Comparison of ENCODE assay signal across 27 cellular contexts in the genomic region with DNA sequence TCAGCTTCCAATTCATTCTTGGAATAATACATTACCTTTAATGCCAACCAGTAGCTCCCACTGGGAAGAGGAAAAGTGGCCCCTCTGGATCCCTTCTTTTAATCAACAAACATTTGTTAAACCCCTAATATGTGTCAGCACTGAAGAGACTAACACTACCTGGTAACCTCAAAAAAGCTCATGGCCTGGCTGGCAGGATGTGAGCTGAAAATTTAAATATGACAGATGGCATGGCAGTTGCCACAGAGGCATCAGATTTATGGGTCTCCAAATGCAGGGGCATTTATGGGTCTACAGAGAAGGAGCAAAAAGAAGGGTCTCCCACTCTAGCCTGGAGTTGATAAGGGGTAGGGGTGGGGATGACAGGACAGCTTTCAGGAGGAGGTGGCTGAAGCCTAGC. TPM values are rescaled to one million over a fixed set of nuclear protein-coding genes. Genes with fewer than 3 reads are reported as not detected.
"Had no signal": no experiment of that assay in that cellular context is flagged by ENCODE, and none has a peak within 500 bp of the region (broad histone marks: within the 10 kb centered on the region; RNA-seq: fewer than 3 reads in every experiment).

No MANE protein-coding gene starts in this region.

- H3K4me1 Mint-ChIP-seq: activated T-helper 17 cell treated with anti-CD3 and anti-CD28 coated beads, Interleukin-2, amount 50 U/mL, for 72 hours; nephron; stimulated activated naive B cell treated with anti-CD40 and anti-IgM and Interleukin-4, amounts not matched to agents 10 μg/mL and 1 μg/mL and 100 μg/mL, for 72 hours had no signal

- ATAC-seq: activated T-cell treated with anti-CD3 and anti-CD28 coated beads, Interleukin-2, amount 50 U/mL, for 4 hours; activated T-helper 17 cell treated with anti-CD3 and anti-CD28 coated beads, Interleukin-2, amount 50 U/mL, for 72 hours; gastrocnemius medialis; left cardiac atrium; left ventricle myocardium superior; right lobe of liver; stimulated activated naive B cell treated with anti-CD40 and anti-IgM and Interleukin-4, amounts not matched to agents 10 μg/mL and 1 μg/mL and 100 μg/mL, for 72 hours; upper lobe of right lung had no signal

- H3K27ac Mint-ChIP-seq: activated CD4-positive, alpha-beta memory T cell treated with anti-CD3 and anti-CD28 coated beads for 36 hours; activated T-helper 17 cell treated with anti-CD3 and anti-CD28 coated beads, Interleukin-2, amount 50 U/mL, for 72 hours; nephron; progenitor cell of endocrine pancreas; stimulated activated naive B cell treated with anti-CD40 and anti-IgM and Interleukin-4, amounts not matched to agents 10 μg/mL and 1 μg/mL and 100 μg/mL, for 72 hours had no signal

- H3K36me3 Mint-ChIP-seq: activated CD4-positive, alpha-beta memory T cell treated with anti-CD3 and anti-CD28 coated beads for 36 hours; stimulated activated naive B cell treated with anti-CD40 and anti-IgM and Interleukin-4, amounts not matched to agents 10 μg/mL and 1 μg/mL and 100 μg/mL, for 72 hours had no signal

- H3K4me1 ChIP-seq: gastrocnemius medialis, right lobe of liver, stomach, thyroid gland, upper lobe of right lung had no signal

- H3K27me3 ChIP-seq: esophagus squamous epithelium, gastrocnemius medialis, neutrophil, right lobe of liver, stomach, thyroid gland, upper lobe of right lung had no signal

- H3K4me3 Mint-ChIP-seq: activated CD4-positive, alpha-beta memory T cell treated with anti-CD3 and anti-CD28 coated beads for 36 hours; activated T-cell treated with anti-CD3 and anti-CD28 coated beads, Interleukin-2, amount 50 U/mL, for 4 hours; activated T-helper 17 cell treated with anti-CD3 and anti-CD28 coated beads, Interleukin-2, amount 50 U/mL, for 72 hours; nephron; stimulated activated naive B cell treated with anti-CD40 and anti-IgM and Interleukin-4, amounts not matched to agents 10 μg/mL and 1 μg/mL and 100 μg/mL, for 72 hours had no signal

- DNase-seq: activated CD4-positive, alpha-beta memory T cell treated with anti-CD3 and anti-CD28 coated beads for 36 hours; activated CD4-positive, alpha-beta T cell treated with anti-CD3 and anti-CD28 coated beads for 4 hours; activated CD8-positive, alpha-beta memory T cell treated with anti-CD3 and anti-CD28 coated beads, Interleukin-2, amount 50 U/mL, for 48 hours; activated gamma-delta T cell treated with Interleukin-2 at 50 U/mL for 16 hours; activated naive CD4-positive, alpha-beta T cell treated with anti-CD3 and anti-CD28 coated beads, Interleukin-2, amount 50 U/mL, for 16 hours; activated T-cell treated with anti-CD3 and anti-CD28 coated beads, Interleukin-2, amount 50 U/mL, for 4 hours; amniotic stem cell; central memory CD4-positive, alpha-beta T cell; dermis blood vessel endothelial cell; effector CD4-positive, alpha-beta T cell; esophagus squamous epithelium; gastrocnemius medialis; glutamatergic neuron; islet precursor cell; left cardiac atrium; left ventricle myocardium superior; right lobe of liver; stimulated activated CD4-positive, alpha-beta T cell treated with anti-CD3 and anti-CD28 coated beads, Interleukin-12 subunit alpha, Interleukin-12 subunit beta, amount 100 ng/mL, for 4 hours; stimulated activated naive B cell treated with anti-CD40 and anti-IgM and Interleukin-4, amounts not matched to agents 10 μg/mL and 1 μg/mL and 100 μg/mL, for 72 hours; stomach; thyroid gland; upper lobe of right lung had no signal

- H3K9me3 Mint-ChIP-seq: nephron had no signal

- H3K27ac ChIP-seq: esophagus squamous epithelium, gastrocnemius medialis, neutrophil, right lobe of liver, stomach, thyroid gland, upper lobe of right lung had no signal

- H3K27me3 Mint-ChIP-seq: activated CD4-positive, alpha-beta memory T cell treated with anti-CD3 and anti-CD28 coated beads for 36 hours; activated T-helper 17 cell treated with anti-CD3 and anti-CD28 coated beads, Interleukin-2, amount 50 U/mL, for 72 hours had no signal

RNA-seq across cellular contexts. Expression of a gene that starts 12.5 kb away (rescaled TPM):
- total RNA-seq: activated CD4-positive, alpha-beta memory T cell treated with anti-CD3 and anti-CD28 coated beads for 36 hours; activated T-cell treated with anti-CD3 and anti-CD28 coated beads, Interleukin-2, amount 50 U/mL, for 4 hours; activated T-helper 17 cell treated with anti-CD3 and anti-CD28 coated beads, Interleukin-2, amount 50 U/mL, for 72 hours; T-helper 1 cell treated with Interleukin-12 subunit alpha and Interleukin-12 subunit beta and Interleukin-4 antibody, amounts not matched to agents 30 ng/mL and 1 ng/mL, for 36 hours had no signal
